ENCODE assay signal across 1 cellular context in the genomic region with DNA sequence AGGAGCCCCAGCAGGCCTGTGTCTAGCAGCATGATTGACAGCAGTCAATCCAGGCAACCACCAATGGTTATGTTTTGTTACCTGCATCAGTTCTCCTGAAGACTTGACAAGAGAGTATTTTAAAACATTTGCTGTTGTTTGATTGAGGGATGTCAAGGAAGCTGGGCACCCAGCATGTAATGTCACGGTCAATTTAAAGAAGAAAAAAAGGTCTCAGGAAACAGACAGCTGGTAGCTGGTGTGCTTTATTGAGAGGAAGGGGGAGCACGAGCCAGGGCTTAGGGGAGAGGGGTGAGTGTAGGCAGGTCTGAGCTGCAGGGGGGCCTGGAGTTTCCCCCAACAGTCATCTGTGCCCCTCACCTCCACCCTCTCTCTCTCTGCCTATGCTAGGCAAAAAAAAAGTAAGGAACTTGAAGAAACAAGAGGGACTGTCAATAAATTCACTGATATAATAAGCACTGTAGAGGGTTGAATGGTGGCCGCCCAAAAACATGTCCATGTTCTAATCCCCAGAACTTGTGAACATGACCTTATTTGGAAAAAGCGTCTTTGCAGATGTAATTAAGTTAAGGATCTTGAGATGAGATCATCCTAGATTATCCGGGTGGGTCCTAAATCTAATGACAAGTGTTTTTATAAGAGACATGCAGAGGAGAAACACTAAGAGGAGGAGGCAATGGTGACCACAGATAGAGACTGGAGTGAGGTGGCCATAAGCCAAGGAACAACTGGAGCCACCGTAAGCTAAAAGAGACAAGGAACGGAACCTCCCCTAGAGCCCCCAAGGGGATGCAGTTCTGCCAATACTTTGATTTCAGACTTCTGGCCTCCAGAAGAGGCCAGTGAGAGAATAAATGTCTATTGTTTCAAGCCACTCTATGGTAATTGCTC.
TF ChIP-seq lines count a peak whose summit lies in the region.

No MANE protein-coding gene starts in this region.

TF ChIP-seq in HEK293, 187 proteins besides CTCF, POLR2A, EP300 and RAD21 (continued from another document and continues in another):
- TF ChIP-seq, protein P1, sequence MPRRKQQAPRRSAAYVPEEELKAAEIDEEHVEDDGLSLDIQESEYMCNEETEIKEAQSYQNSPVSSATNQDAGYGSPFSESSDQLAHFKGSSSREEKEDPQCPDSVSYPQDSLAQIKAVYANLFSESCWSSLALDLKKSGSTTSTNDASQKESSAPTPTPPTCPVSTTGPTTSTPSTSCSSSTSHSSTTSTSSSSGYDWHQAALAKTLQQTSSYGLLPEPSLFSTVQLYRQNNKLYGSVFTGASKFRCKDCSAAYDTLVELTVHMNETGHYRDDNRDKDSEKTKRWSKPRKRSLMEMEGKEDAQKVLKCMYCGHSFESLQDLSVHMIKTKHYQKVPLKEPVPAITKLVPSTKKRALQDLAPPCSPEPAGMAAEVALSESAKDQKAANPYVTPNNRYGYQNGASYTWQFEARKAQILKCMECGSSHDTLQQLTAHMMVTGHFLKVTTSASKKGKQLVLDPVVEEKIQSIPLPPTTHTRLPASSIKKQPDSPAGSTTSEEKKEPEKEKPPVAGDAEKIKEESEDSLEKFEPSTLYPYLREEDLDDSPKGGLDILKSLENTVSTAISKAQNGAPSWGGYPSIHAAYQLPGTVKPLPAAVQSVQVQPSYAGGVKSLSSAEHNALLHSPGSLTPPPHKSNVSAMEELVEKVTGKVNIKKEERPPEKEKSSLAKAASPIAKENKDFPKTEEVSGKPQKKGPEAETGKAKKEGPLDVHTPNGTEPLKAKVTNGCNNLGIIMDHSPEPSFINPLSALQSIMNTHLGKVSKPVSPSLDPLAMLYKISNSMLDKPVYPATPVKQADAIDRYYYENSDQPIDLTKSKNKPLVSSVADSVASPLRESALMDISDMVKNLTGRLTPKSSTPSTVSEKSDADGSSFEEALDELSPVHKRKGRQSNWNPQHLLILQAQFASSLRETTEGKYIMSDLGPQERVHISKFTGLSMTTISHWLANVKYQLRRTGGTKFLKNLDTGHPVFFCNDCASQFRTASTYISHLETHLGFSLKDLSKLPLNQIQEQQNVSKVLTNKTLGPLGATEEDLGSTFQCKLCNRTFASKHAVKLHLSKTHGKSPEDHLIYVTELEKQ (tag by site-specific recombination; IDR thresholded peaks at IDR 0.05; ENCODE audit: borderline replicate concordance): peak; percentile 89
- TF ChIP-seq ZNF10 (tag by site-specific recombination; IDR thresholded peaks at IDR 0.05) (no peak), GLI2 (tag by site-specific recombination; IDR thresholded peaks at IDR 0.05; ENCODE audit: borderline replicate concordance, low read depth) (no peak), SETDB1 (IDR thresholded peaks at IDR 0.05; ENCODE audit: insufficient read length, low read length) (peak; percentile 86), ZNF416 (tag by site-specific recombination; IDR thresholded peaks at IDR 0.05) (no peak), ZNF23 (tag by site-specific recombination; IDR thresholded peaks at IDR 0.05; ENCODE audit: borderline replicate concordance) (no peak), ZNF596 (tag by site-specific recombination; IDR thresholded peaks at IDR 0.05) (no peak), ZNF549 (tag by site-specific recombination; IDR thresholded peaks at IDR 0.05) (no peak), ZNF521 (tag by site-specific recombination; IDR thresholded peaks at IDR 0.05) (no peak), KLF10 (tag by site-specific recombination; IDR thresholded peaks at IDR 0.05) (no peak; the same call in 1 of the 2 replicates), ZNF768 (tag by site-specific recombination; IDR thresholded peaks at IDR 0.05) (no peak), ZNF37A (tag by site-specific recombination; IDR thresholded peaks at IDR 0.05) (no peak), KLF8 (tag by site-specific recombination; IDR thresholded peaks at IDR 0.05) (peak; percentile 16; the same call in 1 of the 2 replicates), ZNF350 (tag by site-specific recombination; IDR thresholded peaks at IDR 0.05) (no peak), ZNF792 (tag by site-specific recombination; IDR thresholded peaks at IDR 0.05) (no peak), ZSCAN30 (tag by site-specific recombination; IDR thresholded peaks at IDR 0.05) (no peak), WT1 (tag by site-specific recombination; IDR thresholded peaks at IDR 0.05) (no peak), KLF7 (tag by site-specific recombination; IDR thresholded peaks at IDR 0.05; ENCODE audit: borderline replicate concordance) (no peak), ZNF701 (tag by site-specific recombination; IDR thresholded peaks at IDR 0.05) (no peak), ZBTB17 (tag by site-specific recombination; IDR thresholded peaks at IDR 0.05) (peak; percentile 39), ZNF324 (tag by site-specific recombination; IDR thresholded peaks at IDR 0.05) (0 out of 2 replicates have a peak, but pooled peaks have one; percentile 51)
- TF ChIP-seq, protein P2, sequence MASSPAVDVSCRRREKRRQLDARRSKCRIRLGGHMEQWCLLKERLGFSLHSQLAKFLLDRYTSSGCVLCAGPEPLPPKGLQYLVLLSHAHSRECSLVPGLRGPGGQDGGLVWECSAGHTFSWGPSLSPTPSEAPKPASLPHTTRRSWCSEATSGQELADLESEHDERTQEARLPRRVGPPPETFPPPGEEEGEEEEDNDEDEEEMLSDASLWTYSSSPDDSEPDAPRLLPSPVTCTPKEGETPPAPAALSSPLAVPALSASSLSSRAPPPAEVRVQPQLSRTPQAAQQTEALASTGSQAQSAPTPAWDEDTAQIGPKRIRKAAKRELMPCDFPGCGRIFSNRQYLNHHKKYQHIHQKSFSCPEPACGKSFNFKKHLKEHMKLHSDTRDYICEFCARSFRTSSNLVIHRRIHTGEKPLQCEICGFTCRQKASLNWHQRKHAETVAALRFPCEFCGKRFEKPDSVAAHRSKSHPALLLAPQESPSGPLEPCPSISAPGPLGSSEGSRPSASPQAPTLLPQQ (tag by site-specific recombination; IDR thresholded peaks at IDR 0.05): peak; percentile 51; the same call in 1 of the 2 replicates
- TF ChIP-seq, protein P3, sequence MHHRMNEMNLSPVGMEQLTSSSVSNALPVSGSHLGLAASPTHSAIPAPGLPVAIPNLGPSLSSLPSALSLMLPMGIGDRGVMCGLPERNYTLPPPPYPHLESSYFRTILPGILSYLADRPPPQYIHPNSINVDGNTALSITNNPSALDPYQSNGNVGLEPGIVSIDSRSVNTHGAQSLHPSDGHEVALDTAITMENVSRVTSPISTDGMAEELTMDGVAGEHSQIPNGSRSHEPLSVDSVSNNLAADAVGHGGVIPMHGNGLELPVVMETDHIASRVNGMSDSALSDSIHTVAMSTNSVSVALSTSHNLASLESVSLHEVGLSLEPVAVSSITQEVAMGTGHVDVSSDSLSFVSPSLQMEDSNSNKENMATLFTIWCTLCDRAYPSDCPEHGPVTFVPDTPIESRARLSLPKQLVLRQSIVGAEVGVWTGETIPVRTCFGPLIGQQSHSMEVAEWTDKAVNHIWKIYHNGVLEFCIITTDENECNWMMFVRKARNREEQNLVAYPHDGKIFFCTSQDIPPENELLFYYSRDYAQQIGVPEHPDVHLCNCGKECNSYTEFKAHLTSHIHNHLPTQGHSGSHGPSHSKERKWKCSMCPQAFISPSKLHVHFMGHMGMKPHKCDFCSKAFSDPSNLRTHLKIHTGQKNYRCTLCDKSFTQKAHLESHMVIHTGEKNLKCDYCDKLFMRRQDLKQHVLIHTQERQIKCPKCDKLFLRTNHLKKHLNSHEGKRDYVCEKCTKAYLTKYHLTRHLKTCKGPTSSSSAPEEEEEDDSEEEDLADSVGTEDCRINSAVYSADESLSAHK (tag by site-specific recombination; IDR thresholded peaks at IDR 0.05): no peak
- TF ChIP-seq, protein P4, sequence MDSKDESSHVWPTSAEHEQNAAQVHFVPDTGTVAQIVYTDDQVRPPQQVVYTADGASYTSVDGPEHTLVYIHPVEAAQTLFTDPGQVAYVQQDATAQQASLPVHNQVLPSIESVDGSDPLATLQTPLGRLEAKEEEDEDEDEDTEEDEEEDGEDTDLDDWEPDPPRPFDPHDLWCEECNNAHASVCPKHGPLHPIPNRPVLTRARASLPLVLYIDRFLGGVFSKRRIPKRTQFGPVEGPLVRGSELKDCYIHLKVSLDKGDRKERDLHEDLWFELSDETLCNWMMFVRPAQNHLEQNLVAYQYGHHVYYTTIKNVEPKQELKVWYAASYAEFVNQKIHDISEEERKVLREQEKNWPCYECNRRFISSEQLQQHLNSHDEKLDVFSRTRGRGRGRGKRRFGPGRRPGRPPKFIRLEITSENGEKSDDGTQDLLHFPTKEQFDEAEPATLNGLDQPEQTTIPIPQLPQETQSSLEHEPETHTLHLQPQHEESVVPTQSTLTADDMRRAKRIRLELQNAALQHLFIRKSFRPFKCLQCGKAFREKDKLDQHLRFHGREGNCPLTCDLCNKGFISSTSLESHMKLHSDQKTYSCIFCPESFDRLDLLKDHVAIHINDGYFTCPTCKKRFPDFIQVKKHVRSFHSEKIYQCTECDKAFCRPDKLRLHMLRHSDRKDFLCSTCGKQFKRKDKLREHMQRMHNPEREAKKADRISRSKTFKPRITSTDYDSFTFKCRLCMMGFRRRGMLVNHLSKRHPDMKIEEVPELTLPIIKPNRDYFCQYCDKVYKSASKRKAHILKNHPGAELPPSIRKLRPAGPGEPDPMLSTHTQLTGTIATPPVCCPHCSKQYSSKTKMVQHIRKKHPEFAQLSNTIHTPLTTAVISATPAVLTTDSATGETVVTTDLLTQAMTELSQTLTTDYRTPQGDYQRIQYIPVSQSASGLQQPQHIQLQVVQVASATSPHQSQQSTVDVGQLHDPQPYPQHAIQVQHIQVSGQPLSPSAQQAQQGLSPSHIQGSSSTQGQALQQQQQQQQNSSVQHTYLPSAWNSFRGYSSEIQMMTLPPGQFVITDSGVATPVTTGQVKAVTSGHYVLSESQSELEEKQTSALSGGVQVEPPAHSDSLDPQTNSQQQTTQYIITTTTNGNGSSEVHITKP (tag by site-specific recombination; IDR thresholded peaks at IDR 0.05): peak; percentile 57
- TF ChIP-seq, protein P5, sequence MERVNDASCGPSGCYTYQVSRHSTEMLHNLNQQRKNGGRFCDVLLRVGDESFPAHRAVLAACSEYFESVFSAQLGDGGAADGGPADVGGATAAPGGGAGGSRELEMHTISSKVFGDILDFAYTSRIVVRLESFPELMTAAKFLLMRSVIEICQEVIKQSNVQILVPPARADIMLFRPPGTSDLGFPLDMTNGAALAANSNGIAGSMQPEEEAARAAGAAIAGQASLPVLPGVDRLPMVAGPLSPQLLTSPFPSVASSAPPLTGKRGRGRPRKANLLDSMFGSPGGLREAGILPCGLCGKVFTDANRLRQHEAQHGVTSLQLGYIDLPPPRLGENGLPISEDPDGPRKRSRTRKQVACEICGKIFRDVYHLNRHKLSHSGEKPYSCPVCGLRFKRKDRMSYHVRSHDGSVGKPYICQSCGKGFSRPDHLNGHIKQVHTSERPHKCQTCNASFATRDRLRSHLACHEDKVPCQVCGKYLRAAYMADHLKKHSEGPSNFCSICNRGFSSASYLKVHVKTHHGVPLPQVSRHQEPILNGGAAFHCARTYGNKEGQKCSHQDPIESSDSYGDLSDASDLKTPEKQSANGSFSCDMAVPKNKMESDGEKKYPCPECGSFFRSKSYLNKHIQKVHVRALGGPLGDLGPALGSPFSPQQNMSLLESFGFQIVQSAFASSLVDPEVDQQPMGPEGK (tag by site-specific recombination; IDR thresholded peaks at IDR 0.05): peak; percentile 60; the same call in 1 of the 2 replicates
- TF ChIP-seq, protein P6, sequence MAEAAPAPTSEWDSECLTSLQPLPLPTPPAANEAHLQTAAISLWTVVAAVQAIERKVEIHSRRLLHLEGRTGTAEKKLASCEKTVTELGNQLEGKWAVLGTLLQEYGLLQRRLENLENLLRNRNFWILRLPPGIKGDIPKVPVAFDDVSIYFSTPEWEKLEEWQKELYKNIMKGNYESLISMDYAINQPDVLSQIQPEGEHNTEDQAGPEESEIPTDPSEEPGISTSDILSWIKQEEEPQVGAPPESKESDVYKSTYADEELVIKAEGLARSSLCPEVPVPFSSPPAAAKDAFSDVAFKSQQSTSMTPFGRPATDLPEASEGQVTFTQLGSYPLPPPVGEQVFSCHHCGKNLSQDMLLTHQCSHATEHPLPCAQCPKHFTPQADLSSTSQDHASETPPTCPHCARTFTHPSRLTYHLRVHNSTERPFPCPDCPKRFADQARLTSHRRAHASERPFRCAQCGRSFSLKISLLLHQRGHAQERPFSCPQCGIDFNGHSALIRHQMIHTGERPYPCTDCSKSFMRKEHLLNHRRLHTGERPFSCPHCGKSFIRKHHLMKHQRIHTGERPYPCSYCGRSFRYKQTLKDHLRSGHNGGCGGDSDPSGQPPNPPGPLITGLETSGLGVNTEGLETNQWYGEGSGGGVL (tag by site-specific recombination; IDR thresholded peaks at IDR 0.05): peak; percentile 64; the same call in 1 of the 2 replicates
- TF ChIP-seq, protein P7, sequence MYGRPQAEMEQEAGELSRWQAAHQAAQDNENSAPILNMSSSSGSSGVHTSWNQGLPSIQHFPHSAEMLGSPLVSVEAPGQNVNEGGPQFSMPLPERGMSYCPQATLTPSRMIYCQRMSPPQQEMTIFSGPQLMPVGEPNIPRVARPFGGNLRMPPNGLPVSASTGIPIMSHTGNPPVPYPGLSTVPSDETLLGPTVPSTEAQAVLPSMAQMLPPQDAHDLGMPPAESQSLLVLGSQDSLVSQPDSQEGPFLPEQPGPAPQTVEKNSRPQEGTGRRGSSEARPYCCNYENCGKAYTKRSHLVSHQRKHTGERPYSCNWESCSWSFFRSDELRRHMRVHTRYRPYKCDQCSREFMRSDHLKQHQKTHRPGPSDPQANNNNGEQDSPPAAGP (tag by site-specific recombination; IDR thresholded peaks at IDR 0.05): 0 out of 2 replicates have a peak, but pooled peaks have one; percentile 33
- TF ChIP-seq, protein P8, sequence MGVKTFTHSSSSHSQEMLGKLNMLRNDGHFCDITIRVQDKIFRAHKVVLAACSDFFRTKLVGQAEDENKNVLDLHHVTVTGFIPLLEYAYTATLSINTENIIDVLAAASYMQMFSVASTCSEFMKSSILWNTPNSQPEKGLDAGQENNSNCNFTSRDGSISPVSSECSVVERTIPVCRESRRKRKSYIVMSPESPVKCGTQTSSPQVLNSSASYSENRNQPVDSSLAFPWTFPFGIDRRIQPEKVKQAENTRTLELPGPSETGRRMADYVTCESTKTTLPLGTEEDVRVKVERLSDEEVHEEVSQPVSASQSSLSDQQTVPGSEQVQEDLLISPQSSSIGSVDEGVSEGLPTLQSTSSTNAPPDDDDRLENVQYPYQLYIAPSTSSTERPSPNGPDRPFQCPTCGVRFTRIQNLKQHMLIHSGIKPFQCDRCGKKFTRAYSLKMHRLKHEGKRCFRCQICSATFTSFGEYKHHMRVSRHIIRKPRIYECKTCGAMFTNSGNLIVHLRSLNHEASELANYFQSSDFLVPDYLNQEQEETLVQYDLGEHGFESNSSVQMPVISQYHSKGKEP (tag by site-specific recombination; IDR thresholded peaks at IDR 0.05): no peak
- TF ChIP-seq, protein P9, sequence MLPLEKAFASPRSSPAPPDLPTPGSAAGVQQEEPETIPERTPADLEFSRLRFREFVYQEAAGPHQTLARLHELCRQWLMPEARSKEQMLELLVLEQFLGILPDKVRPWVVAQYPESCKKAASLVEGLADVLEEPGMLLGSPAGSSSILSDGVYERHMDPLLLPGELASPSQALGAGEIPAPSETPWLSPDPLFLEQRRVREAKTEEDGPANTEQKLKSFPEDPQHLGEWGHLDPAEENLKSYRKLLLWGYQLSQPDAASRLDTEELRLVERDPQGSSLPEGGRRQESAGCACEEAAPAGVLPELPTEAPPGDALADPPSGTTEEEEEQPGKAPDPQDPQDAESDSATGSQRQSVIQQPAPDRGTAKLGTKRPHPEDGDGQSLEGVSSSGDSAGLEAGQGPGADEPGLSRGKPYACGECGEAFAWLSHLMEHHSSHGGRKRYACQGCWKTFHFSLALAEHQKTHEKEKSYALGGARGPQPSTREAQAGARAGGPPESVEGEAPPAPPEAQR (tag by site-specific recombination; IDR thresholded peaks at IDR 0.05): no peak
